1 cellular context compared by ENCODE assay signal in genomic region chr22:40122792-40123191, GRCh38.
TF ChIP-seq lines count a peak whose summit lies in the region.

No MANE protein-coding gene starts in this region.

TF ChIP-seq in H1, 55 proteins besides CTCF, POLR2A, EP300 and RAD21 (continued from another document):
- TF ChIP-seq RBBP5 (IDR thresholded peaks at IDR 0.05; ENCODE audit: borderline replicate concordance, low read depth, low read length) (no peak), TBP (IDR thresholded peaks at IDR 0.05; ENCODE audit: low read depth, low read length) (no peak), EGR1 (IDR thresholded peaks at IDR 0.05; ENCODE audit: borderline replicate concordance, low read depth, low read length) (no peak), CEBPB (IDR thresholded peaks at IDR 0.05; ENCODE audit: low read depth, low read length) (no peak), PHF8 (conservative IDR thresholded peaks at IDR 0.05; ENCODE audit: low read depth, low read length) (no peak), RFX5 (IDR thresholded peaks at IDR 0.05; ENCODE audit: borderline replicate concordance, low read depth, low read length) (no peak), CREB1 (IDR thresholded peaks at IDR 0.05) (no peak), KDM1A (IDR thresholded peaks at IDR 0.05; ENCODE audit: borderline replicate concordance, low read length) (no peak), MAFK (IDR thresholded peaks at IDR 0.05; ENCODE audit: low read depth, low read length) (no peak)
